18 cellular contexts compared by ENCODE assay signal in the genomic region with DNA sequence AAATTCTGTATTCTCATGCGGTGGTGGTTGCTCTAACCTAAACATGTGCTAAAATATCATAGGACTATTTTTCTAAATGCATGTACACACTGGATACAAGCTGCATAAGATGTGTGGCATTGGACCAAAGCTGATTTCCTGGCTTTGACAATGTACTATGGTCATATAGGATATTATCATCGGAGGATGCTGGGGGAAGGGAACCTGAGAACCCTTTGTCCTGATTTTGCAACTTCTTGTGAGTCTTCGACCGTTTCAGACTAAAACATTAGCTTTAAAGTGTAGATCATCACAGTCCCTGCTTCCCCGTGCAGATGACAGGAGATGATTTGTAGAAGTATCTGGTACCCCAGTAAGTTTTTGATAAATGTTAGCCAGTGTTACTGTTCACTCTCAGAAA.
DNase-seq lines count a peak whose midpoint lies in the region; ATAC-seq and TF ChIP-seq lines count a peak whose summit lies in the region.
"Had no signal": no experiment of that assay in that cellular context is flagged by ENCODE, and none has a peak within 500 bp of the region (broad histone marks: within the 10 kb centered on the region; RNA-seq: fewer than 3 reads in every experiment).

No MANE protein-coding gene starts in this region.

- no peak overlapping the region for H3K4me2 ChIP-seq in neural cell (ENCODE audit: low read length)

- H3K4me3 Mint-ChIP-seq in nephron progenitor cell: no peak overlapping the region
- H3K4me3 Mint-ChIP-seq: activated naive CD8-positive, alpha-beta T cell treated with anti-CD3 and anti-CD28 coated beads, Interleukin-2, amount 10 ng/mL, durations not matched to agents 7 days and 5 days had no signal

- no peaks in the 10 kb centered on the region for H3K36me3 Mint-ChIP-seq in nephron progenitor cell (ENCODE audit: low read depth)
- H3K36me3 Mint-ChIP-seq: activated naive CD8-positive, alpha-beta T cell treated with anti-CD3 and anti-CD28 coated beads, Interleukin-2, amount 10 ng/mL, durations not matched to agents 7 days and 5 days had no signal

- WGBS in heart right ventricle, 2 donors: 47 to 52% methylated on average over 5 of the region's 5 CpGs
- 46% methylated on average over 5 of the region's 5 CpGs for WGBS in right cardiac atrium
- 37 to 56% methylated on average over 5 of the region's 5 CpGs for WGBS in esophagus, 2 donors

- H3K9ac ChIP-seq in neural cell (ENCODE audit: low read length): no peak overlapping the region

- no peak overlapping the region for H2AFZ ChIP-seq in neural cell (ENCODE audit: low read depth, low read length)

- peaks cover 53% of the 10 kb centered on the region for H3K27me3 Mint-ChIP-seq in nephron progenitor cell (ENCODE audit: low read depth, poor library complexity)

- TF ChIP-seq EP300 in neural cell (conservative IDR thresholded peaks at IDR 0.05; ENCODE audit: poor library complexity, severe bottlenecking): no peak

- H3K79me2 ChIP-seq in neural cell (replicated peaks; ENCODE audit: insufficient read depth, low read length): no peaks in the 10 kb centered on the region

- no peak overlapping the region for H3K27ac Mint-ChIP-seq in nephron progenitor cell
- H3K27ac Mint-ChIP-seq: activated naive CD8-positive, alpha-beta T cell treated with anti-CD3 and anti-CD28 coated beads, Interleukin-2, amount 10 ng/mL, durations not matched to agents 7 days and 5 days had no signal

- TF ChIP-seq RAD21 in neural cell (conservative IDR thresholded peaks at IDR 0.05): no peak

- peaks cover 81% of the 10 kb centered on the region for H3K4me1 Mint-ChIP-seq in nephron progenitor cell
- H3K4me1 Mint-ChIP-seq: activated naive CD8-positive, alpha-beta T cell treated with anti-CD3 and anti-CD28 coated beads, Interleukin-2, amount 10 ng/mL, durations not matched to agents 7 days and 5 days had no signal

- H3K27me3 ChIP-seq in heart right ventricle (peaks cover 0 to 35% (median 29%) of the 10 kb centered on the region in 7 donors), right cardiac atrium (ENCODE audit: control insufficient read depth, insufficient read depth) (no peaks in the 10 kb centered on the region), esophagus (ENCODE audit: control insufficient read depth in 1 of 2, insufficient read depth in 2 of 2, low read length in 2 of 2) (no peaks in the 10 kb centered on the region), neural cell (ENCODE audit: insufficient read depth, low read depth, low read length) (no peaks in the 10 kb centered on the region), uterus (no peaks in the 10 kb centered on the region)
- H3K27me3 ChIP-seq: SJCRH30 had no signal

- peak overlapping the region in 7 of 10 donors; percentile 22 to 86 (median 55) for H3K27ac ChIP-seq in heart right ventricle
- no peak overlapping the region for H3K27ac ChIP-seq in right cardiac atrium (ENCODE audit: low read length)
- peak overlapping the region; percentile 47 to 58 for H3K27ac ChIP-seq in esophagus (ENCODE audit: low read depth in 2 of 2, low read length in 1 of 2)
- peak overlapping the region; percentile 2 for H3K27ac ChIP-seq in neural cell (ENCODE audit: low read length)
- H3K27ac ChIP-seq in uterus: peak overlapping the region; percentile 81
- H3K27ac ChIP-seq: SJCRH30 had no signal

- H4K20me1 ChIP-seq in neural cell (ENCODE audit: insufficient read depth): no peaks in the 10 kb centered on the region

- ATAC-seq in heart right ventricle (no peak), right cardiac atrium (no peak), HG02798 (IDR thresholded peaks at IDR 0.05; ENCODE audit: poor library complexity, unreplicated experiment) (no peak), HG03108 (IDR thresholded peaks at IDR 0.05; ENCODE audit: unreplicated experiment) (no peak)

- no peaks in the 10 kb centered on the region for H3K9me2 ChIP-seq in neural cell (ENCODE audit: insufficient read depth, low read length)

- H3K4me3 ChIP-seq in heart right ventricle: no peak overlapping the region
- no peak overlapping the region for H3K4me3 ChIP-seq in right cardiac atrium (ENCODE audit: low read length)
- H3K4me3 ChIP-seq in esophagus (ENCODE audit: low read depth in 1 of 2, low read length in 2 of 2): no peak overlapping the region
- no peak overlapping the region for H3K4me3 ChIP-seq in neural cell (ENCODE audit: low read length)
- H3K4me3 ChIP-seq in uterus: no peak overlapping the region
- H3K4me3 ChIP-seq: SJCRH30 had no signal

- intact Hi-C loops in heart right ventricle (cut with DNase I): loop anchor here in 1 of 10 donors (10.0 kb wide), 1 partner anchor 303 kb away; no protein-coding TSS in a partner anchor
- intact Hi-C loops in right cardiac atrium (cut with DNase I): no loop called here
- intact Hi-C loops in uterus (cut with DNase I; ENCODE audit: low total_unique reads): no loop called here

- no peak for TF ChIP-seq POLR2A in uterus (IDR thresholded peaks at IDR 0.05)

- peaks cover 0 to 37% (median 27%) of the 10 kb centered on the region in 9 donors for H3K4me1 ChIP-seq in heart right ventricle
- peaks cover 2% of the 10 kb centered on the region for H3K4me1 ChIP-seq in right cardiac atrium (ENCODE audit: control insufficient read depth, insufficient read depth, low read length)
- H3K4me1 ChIP-seq in esophagus (ENCODE audit: control insufficient read depth in 2 of 2, insufficient read depth in 2 of 2, low read length in 1 of 2): peaks cover 0 to 1% of the 10 kb centered on the region in 2 donors
- no peaks in the 10 kb centered on the region for H3K4me1 ChIP-seq in uterus

- H3F3A ChIP-seq in neural cell (ENCODE audit: insufficient read depth, low read length, poor library complexity, severe bottlenecking): no peaks in the 10 kb centered on the region

- TF ChIP-seq CTCF in heart right ventricle (IDR thresholded peaks at IDR 0.05) (no peak), neural cell (IDR thresholded peaks at IDR 0.05; ENCODE audit: poor library complexity, severe bottlenecking) (no peak), uterus (IDR thresholded peaks at IDR 0.05) (no peak), nephron progenitor cell (IDR thresholded peaks at IDR 0.05) (no peak)

- no peaks in the 10 kb centered on the region for H3K9me3 Mint-ChIP-seq in nephron progenitor cell
- H3K9me3 Mint-ChIP-seq: activated naive CD8-positive, alpha-beta T cell treated with anti-CD3 and anti-CD28 coated beads, Interleukin-2, amount 10 ng/mL, durations not matched to agents 7 days and 5 days had no signal

- no peaks in the 10 kb centered on the region for H3K36me3 ChIP-seq in heart right ventricle
- H3K36me3 ChIP-seq in esophagus (ENCODE audit: control insufficient read depth in 2 of 2, insufficient read depth in 2 of 2, low read length in 1 of 2): no peaks in the 10 kb centered on the region
- H3K36me3 ChIP-seq in neural cell (ENCODE audit: insufficient read depth, low read length): no peaks in the 10 kb centered on the region
- no peaks in the 10 kb centered on the region for H3K36me3 ChIP-seq in uterus
- H3K36me3 ChIP-seq: SJCRH30 had no signal

- H3K9me3 ChIP-seq in heart right ventricle (peaks cover 0 to 10% (median 0%) of the 10 kb centered on the region in 11 donors), right cardiac atrium (ENCODE audit: control insufficient read depth, low read length) (no peaks in the 10 kb centered on the region), esophagus (ENCODE audit: control insufficient read depth in 2 of 2, insufficient read depth in 1 of 2, low read depth in 1 of 2, low read length in 1 of 2) (no peaks in the 10 kb centered on the region), neural cell (ENCODE audit: low read length) (no peaks in the 10 kb centered on the region), uterus (no peaks in the 10 kb centered on the region)
- H3K9me3 ChIP-seq: SJCRH30 had no signal

- DNase-seq in heart right ventricle: no peak
- no peak for DNase-seq in right cardiac atrium
- DNase-seq in uterus: no peak
- no peak for DNase-seq in nephron progenitor cell
- DNase-seq: 8988T; activated CD4-positive, alpha-beta T cell treated with anti-CD3 and anti-CD28 coated beads for 1 hour; activated naive CD8-positive, alpha-beta T cell treated with anti-CD3 and anti-CD28 coated beads, Interleukin-2, amount 10 ng/mL, durations not matched to agents 7 days and 5 days; effector CD4-positive, alpha-beta T cell; NCI-H1048; NCI-H2081; occipital lobe; stimulated activated CD4-positive, alpha-beta T cell treated with anti-CD3 and anti-CD28 coated beads, Interleukin-2, amount 100 ng/mL, for 48 hours; T-helper 9 cell had no signal

TF ChIP-seq in neural cell, 6 proteins besides CTCF, POLR2A, EP300 and RAD21:
- TF ChIP-seq, protein P1, sequence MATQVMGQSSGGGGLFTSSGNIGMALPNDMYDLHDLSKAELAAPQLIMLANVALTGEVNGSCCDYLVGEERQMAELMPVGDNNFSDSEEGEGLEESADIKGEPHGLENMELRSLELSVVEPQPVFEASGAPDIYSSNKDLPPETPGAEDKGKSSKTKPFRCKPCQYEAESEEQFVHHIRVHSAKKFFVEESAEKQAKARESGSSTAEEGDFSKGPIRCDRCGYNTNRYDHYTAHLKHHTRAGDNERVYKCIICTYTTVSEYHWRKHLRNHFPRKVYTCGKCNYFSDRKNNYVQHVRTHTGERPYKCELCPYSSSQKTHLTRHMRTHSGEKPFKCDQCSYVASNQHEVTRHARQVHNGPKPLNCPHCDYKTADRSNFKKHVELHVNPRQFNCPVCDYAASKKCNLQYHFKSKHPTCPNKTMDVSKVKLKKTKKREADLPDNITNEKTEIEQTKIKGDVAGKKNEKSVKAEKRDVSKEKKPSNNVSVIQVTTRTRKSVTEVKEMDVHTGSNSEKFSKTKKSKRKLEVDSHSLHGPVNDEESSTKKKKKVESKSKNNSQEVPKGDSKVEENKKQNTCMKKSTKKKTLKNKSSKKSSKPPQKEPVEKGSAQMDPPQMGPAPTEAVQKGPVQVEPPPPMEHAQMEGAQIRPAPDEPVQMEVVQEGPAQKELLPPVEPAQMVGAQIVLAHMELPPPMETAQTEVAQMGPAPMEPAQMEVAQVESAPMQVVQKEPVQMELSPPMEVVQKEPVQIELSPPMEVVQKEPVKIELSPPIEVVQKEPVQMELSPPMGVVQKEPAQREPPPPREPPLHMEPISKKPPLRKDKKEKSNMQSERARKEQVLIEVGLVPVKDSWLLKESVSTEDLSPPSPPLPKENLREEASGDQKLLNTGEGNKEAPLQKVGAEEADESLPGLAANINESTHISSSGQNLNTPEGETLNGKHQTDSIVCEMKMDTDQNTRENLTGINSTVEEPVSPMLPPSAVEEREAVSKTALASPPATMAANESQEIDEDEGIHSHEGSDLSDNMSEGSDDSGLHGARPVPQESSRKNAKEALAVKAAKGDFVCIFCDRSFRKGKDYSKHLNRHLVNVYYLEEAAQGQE (IDR thresholded peaks at IDR 0.05; ENCODE audit: borderline replicate concordance): no peak
- TF ChIP-seq TAF1 (IDR thresholded peaks at IDR 0.05; ENCODE audit: low read depth) (no peak), SMC3 (conservative IDR thresholded peaks at IDR 0.05; ENCODE audit: poor library complexity) (no peak), MXI1 (conservative IDR thresholded peaks at IDR 0.05; ENCODE audit: poor library complexity, severe bottlenecking) (no peak), POLR2AphosphoS5 (IDR thresholded peaks at IDR 0.05) (no peak), EZH2 (IDR thresholded peaks at IDR 0.05; ENCODE audit: borderline replicate concordance, insufficient read depth, low read length, poor library complexity, severe bottlenecking) (no peak)
